Comparison of ENCODE assay signal across 8 cellular contexts in the genomic region with DNA sequence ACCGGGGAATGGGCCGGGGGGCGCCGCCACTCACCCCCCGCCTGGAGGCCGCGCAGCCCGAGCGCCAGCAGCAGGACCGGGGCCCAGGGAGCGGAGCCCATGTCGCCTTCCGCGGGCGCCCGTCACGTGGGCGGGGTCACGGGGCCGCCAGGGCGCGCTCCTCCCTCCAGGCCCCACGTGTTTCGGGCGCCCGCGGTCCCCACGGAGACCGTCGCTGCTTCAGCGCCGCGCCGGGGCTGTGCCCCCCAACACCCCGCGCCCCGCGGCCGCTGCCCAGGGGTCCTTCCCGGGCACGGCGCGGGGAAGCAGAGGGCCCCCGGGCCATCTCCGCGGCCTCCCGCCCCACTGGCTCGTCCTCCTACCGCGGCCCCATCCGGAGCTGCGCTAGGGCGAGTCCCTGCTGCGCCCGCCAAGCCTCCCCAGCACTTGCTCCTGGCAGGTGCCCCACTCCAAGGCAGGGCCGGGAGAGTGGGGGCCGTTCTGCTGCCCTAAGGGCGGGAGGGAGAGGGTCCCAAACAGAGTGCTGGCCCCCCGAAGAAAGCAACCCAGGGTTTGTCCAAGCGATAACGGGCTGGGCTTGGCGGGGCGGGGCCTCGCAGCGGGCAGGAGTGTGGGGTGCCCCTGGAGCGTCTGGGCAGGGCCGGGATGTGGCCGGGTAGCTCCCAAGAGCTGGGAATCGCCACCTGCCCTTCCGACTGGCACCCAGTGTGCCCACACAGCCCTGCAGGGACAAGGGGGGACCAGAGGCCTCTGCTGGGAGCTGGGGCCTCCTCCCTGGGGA. TPM values are rescaled to one million over a fixed set of nuclear protein-coding genes. Genes with fewer than 3 reads are reported as not detected.
DNase-seq lines count a peak whose midpoint lies in the region; ATAC-seq and TF ChIP-seq lines count a peak whose summit lies in the region.

A gene (minus strand): TSS at position 121 of the 781 bp plus-strand sequence. CDS start 20 bp downstream, at position 101.

- H4K91ac ChIP-seq in neuronal stem cell (ENCODE audit: low read depth, low read length, poor library complexity) = peak within 1 kb of the TSS; percentile 72

- peak within 1 kb of the TSS; percentile 74 for H3K4me3 Mint-ChIP-seq in activated T-helper 2 cell treated with anti-CD3 and anti-CD28 coated beads, Interferon-gamma antibody, Interleukin-2, Interleukin-4, amounts not matched to agents 10 μg/mL and 5 μg/mL and 100 μg/mL, durations not matched to agents 14 hours and 24 hours and 36 hours (ENCODE audit: low read depth)

- in situ Hi-C loops in Panc1 (cut with HindIII; ENCODE audit: low pct_unique_long_range_greater_than_20kb, low sequenced_read_pairs) = no loop called here

- no peak within 1 kb of the TSS for H4K8ac ChIP-seq in neuronal stem cell (ENCODE audit: low read depth, low read length)

- peak within 1 kb of the TSS; percentile 81 for H3K9ac ChIP-seq in neuronal stem cell (ENCODE audit: low read depth, low read length, poor library complexity)

- no CpG with 5 or more reads among the region's 70 CpGs for WGBS in neuronal stem cell (ENCODE audit: extremely low coverage in 2 of 2, insufficient read length in 2 of 2, insufficient replicate concordance in 1 of 2), 2 donors

- H3K27me3 Mint-ChIP-seq in activated T-helper 2 cell treated with anti-CD3 and anti-CD28 coated beads, Interferon-gamma antibody, Interleukin-2, Interleukin-4, amounts not matched to agents 10 μg/mL and 5 μg/mL and 100 μg/mL, durations not matched to agents 14 hours and 24 hours and 36 hours (ENCODE audit: low read depth) = no peaks in the 10 kb centered on the region

- H3K23ac ChIP-seq in neuronal stem cell (ENCODE audit: low read depth, low read length, poor library complexity) = peak within 1 kb of the TSS; percentile 96

- CTCF ChIA-PET in Panc1 (lab: Charles Lee) = interaction anchor here (0.5 to 0.8 kb wide), 3 partner anchors 61 to 121 kb away, joined by 3 to 4 read pairs (median 4); no protein-coding TSS in a partner anchor

- POLR2A ChIA-PET in Panc1 (lab: Charles Lee) = interaction anchor here (0.6 to 0.7 kb wide), 2 partner anchors 86 to 122 kb away, joined by 4 read pairs; a partner anchor contains a TSS

- H2AFZ ChIP-seq in ACC112 (ENCODE audit: low read length, unreplicated experiment) = peak within 1 kb of the TSS; percentile 79
- peak within 1 kb of the TSS; percentile 86 for H2AFZ ChIP-seq in neuronal stem cell (ENCODE audit: low read length)

- H3K79me1 ChIP-seq in neuronal stem cell (ENCODE audit: low read depth, low read length) = no peaks in the 10 kb centered on the region

- peaks cover 5% of the 10 kb centered on the region for H3K4me1 Mint-ChIP-seq in activated T-helper 2 cell treated with anti-CD3 and anti-CD28 coated beads, Interferon-gamma antibody, Interleukin-2, Interleukin-4, amounts not matched to agents 10 μg/mL and 5 μg/mL and 100 μg/mL, durations not matched to agents 14 hours and 24 hours and 36 hours (ENCODE audit: low read depth)

- DNase-seq in Panc1 (ENCODE audit: low read depth, low spot score) (no peak), fibroblast of villous mesenchyme (ENCODE audit: low read depth) (peak; percentile 51), neuronal stem cell (ENCODE audit: low spot score) (no peak), stromal cell of bone marrow (ENCODE audit: low read depth) (peak; percentile 33)
- peak; percentile 78 for DNase-seq in activated T-helper 2 cell treated with anti-CD3 and anti-CD28 coated beads, Interferon-gamma antibody, Interleukin-2, Interleukin-4, amounts not matched to agents 10 μg/mL and 5 μg/mL and 100 μg/mL, durations not matched to agents 14 hours and 24 hours and 36 hours (ENCODE audit: low spot score)

- intact Hi-C loops in Panc1 (cut with micrococcal nuclease; ENCODE audit: unreplicated experiment) = loop anchor here (5.0 kb wide), 1 partner anchor 112 kb away; a partner anchor contains a TSS
- intact Hi-C loops in activated T-helper 2 cell treated with anti-CD3 and anti-CD28 coated beads, Interferon-gamma antibody, Interleukin-2, Interleukin-4, amounts not matched to agents 10 μg/mL and 5 μg/mL and 100 μg/mL, durations not matched to agents 14 hours and 24 hours and 36 hours (cut with micrococcal nuclease) = loop anchor here (2.0 kb wide), 2 partner anchors 20 to 28 kb away; a partner anchor contains a TSS

- no peaks in the 10 kb centered on the region for H3K4me1 ChIP-seq in ACC112 (ENCODE audit: control insufficient read depth, insufficient read depth, low read length, unreplicated experiment)
- H3K4me1 ChIP-seq in Panc1 (ENCODE audit: control insufficient read depth, insufficient read depth, low read length) = no peaks in the 10 kb centered on the region
- peaks cover 0 to 14% of the 10 kb centered on the region in 2 donors for H3K4me1 ChIP-seq in neuronal stem cell (ENCODE audit: control insufficient read depth in 2 of 2, insufficient read depth in 1 of 2, low read depth in 1 of 2, low read length in 2 of 2)

- peak within 1 kb of the TSS; percentile 53 for H2BK5ac ChIP-seq in neuronal stem cell (ENCODE audit: low read length)

- H3K27ac ChIP-seq in ACC112 (ENCODE audit: low read depth, low read length) (no peak within 1 kb of the TSS), Panc1 (ENCODE audit: low read length) (peak within 1 kb of the TSS; percentile 61; the same call in 1 of the 2 replicates), neuronal stem cell (replicated peaks; ENCODE audit: low read length) (no peak within 1 kb of the TSS)

- H3K4ac ChIP-seq in neuronal stem cell (ENCODE audit: low read length) = peak within 1 kb of the TSS; percentile 89

- peaks cover 15% of the 10 kb centered on the region for H3K36me3 Mint-ChIP-seq in activated T-helper 2 cell treated with anti-CD3 and anti-CD28 coated beads, Interferon-gamma antibody, Interleukin-2, Interleukin-4, amounts not matched to agents 10 μg/mL and 5 μg/mL and 100 μg/mL, durations not matched to agents 14 hours and 24 hours and 36 hours (ENCODE audit: low read depth)

- H3K27ac Mint-ChIP-seq in activated T-helper 2 cell treated with anti-CD3 and anti-CD28 coated beads, Interferon-gamma antibody, Interleukin-2, Interleukin-4, amounts not matched to agents 10 μg/mL and 5 μg/mL and 100 μg/mL, durations not matched to agents 14 hours and 24 hours and 36 hours = peak within 1 kb of the TSS; percentile 60

- peaks cover 3% of the 10 kb centered on the region; the same call in 1 of the 2 replicates for H3K36me3 ChIP-seq in ACC112 (ENCODE audit: insufficient read depth, low read length)
- no peaks in the 10 kb centered on the region for H3K36me3 ChIP-seq in Panc1 (ENCODE audit: control insufficient read depth, insufficient read depth, low read length)
- peaks cover 3% of the 10 kb centered on the region in 2 donors for H3K36me3 ChIP-seq in neuronal stem cell (replicated peaks in 1 of 2; ENCODE audit: control insufficient read depth in 2 of 2, insufficient read depth in 2 of 2, low read length in 2 of 2)

- H2BK120ac ChIP-seq in neuronal stem cell (ENCODE audit: low read depth, low read length) = peak within 1 kb of the TSS; percentile 3

- H2BK15ac ChIP-seq in neuronal stem cell (ENCODE audit: low read length) = peak within 1 kb of the TSS; percentile 74

- peak within 1 kb of the TSS; percentile 97 for H2AK5ac ChIP-seq in neuronal stem cell (ENCODE audit: low read depth, low read length)

- H3K27me3 ChIP-seq in ACC112 (ENCODE audit: insufficient read depth, low read length) (no peaks in the 10 kb centered on the region), Panc1 (ENCODE audit: control insufficient read depth, insufficient read depth, low read length) (no peaks in the 10 kb centered on the region), neuronal stem cell (ENCODE audit: control insufficient read depth in 3 of 3, insufficient read depth in 3 of 3, low read depth in 1 of 3, low read length in 3 of 3) (peaks cover 0 to 34% (median 5%) of the 10 kb centered on the region in 3 experiments)

- H3K79me2 ChIP-seq in ACC112 (ENCODE audit: control insufficient read depth, insufficient read depth, low read length, unreplicated experiment) = peaks cover 5% of the 10 kb centered on the region

- ATAC-seq in GM18858 (IDR thresholded peaks at IDR 0.05; ENCODE audit: unreplicated experiment) = peak; percentile 58
- ATAC-seq in HG03196 (IDR thresholded peaks at IDR 0.05; ENCODE audit: unreplicated experiment) = peak; percentile 57
- ATAC-seq in Panc1 = peak; percentile 89

- no peak within 1 kb of the TSS for H2BK12ac ChIP-seq in neuronal stem cell (ENCODE audit: low read length)

- H3K9me3 Mint-ChIP-seq in activated T-helper 2 cell treated with anti-CD3 and anti-CD28 coated beads, Interferon-gamma antibody, Interleukin-2, Interleukin-4, amounts not matched to agents 10 μg/mL and 5 μg/mL and 100 μg/mL, durations not matched to agents 14 hours and 24 hours and 36 hours = no peaks in the 10 kb centered on the region

- TF ChIP-seq CTCF in Panc1 (IDR thresholded peaks at IDR 0.05) (no peak), fibroblast of villous mesenchyme (IDR thresholded peaks at IDR 0.05; ENCODE audit: insufficient read depth, low read depth, low read length) (no peak)

- H3K4me3 ChIP-seq in ACC112 (ENCODE audit: low read depth, low read length) (peak within 1 kb of the TSS; percentile 76), Panc1 (ENCODE audit: low read depth in 2 of 2, low read length in 2 of 2) (peak within 1 kb of the TSS; percentile 45 to 56), fibroblast of villous mesenchyme (ENCODE audit: low read depth, low read length) (peak within 1 kb of the TSS; percentile 63), neuronal stem cell (ENCODE audit: low read length in 2 of 2) (peak within 1 kb of the TSS in 1 of 2 donors; percentile 73)

- peak within 1 kb of the TSS; percentile 77 for H3K4me2 ChIP-seq in neuronal stem cell (ENCODE audit: insufficient read depth, low read length, poor library complexity, severe bottlenecking)

- BruUV-seq in Panc1 (replicated peaks; lab: Mats Ljungman, UMichigan) = no TSS peak

- no peaks in the 10 kb centered on the region for H3K9me3 ChIP-seq in Panc1 (ENCODE audit: control insufficient read depth, insufficient read depth, low read depth, low read length)
- H3K9me3 ChIP-seq in neuronal stem cell (replicated peaks in 1 of 2; ENCODE audit: control insufficient read depth in 2 of 2, insufficient read depth in 1 of 2, low read depth in 1 of 2, low read length in 2 of 2) = no peaks in the 10 kb centered on the region

- H3K18ac ChIP-seq in neuronal stem cell (ENCODE audit: low read length) = peak within 1 kb of the TSS; percentile 94

- peak within 1 kb of the TSS; percentile 90 for H3K14ac ChIP-seq in neuronal stem cell (ENCODE audit: low read length)

RNA-seq across cellular contexts. Expression of the gene that starts here (rescaled TPM):
- total RNA-seq in Panc1 (2021; ENCODE audit: unreplicated experiment) (236 TPM), fibroblast of villous mesenchyme (41.5 and 44.8 TPM in 2 replicates)
- 290 TPM for polyA plus RNA-seq in Panc1 (2012; ENCODE audit: insufficient read length)
- total RNA-seq in activated T-helper 2 cell treated with anti-CD3 and anti-CD28 coated beads, Interferon-gamma antibody, Interleukin-2, Interleukin-4, amounts not matched to agents 10 μg/mL and 5 μg/mL and 100 μg/mL, durations not matched to agents 14 hours and 24 hours and 36 hours = 318 and 321 TPM in 2 replicates
- polyA plus RNA-seq in neuronal stem cell (2013, experiment 1 of 2) = 34.8 TPM
- 32.9 TPM for polyA plus RNA-seq in neuronal stem cell (2013, experiment 2 of 2)

Comparison
In these comparisons a context has a peak if more than half of its experiments do, and no peak if none do; other contexts are left out.
1. DNase-seq: peak in activated T-helper 2 cell treated with anti-CD3 and anti-CD28 coated beads, Interferon-gamma antibody, Interleukin-2, Interleukin-4, amounts not matched to agents 10 μg/mL and 5 μg/mL and 100 μg/mL, durations not matched to agents 14 hours and 24 hours and 36 hours (single experiment), fibroblast of villous mesenchyme (single experiment) and stromal cell of bone marrow (single experiment); none in Panc1 (single experiment) and neuronal stem cell (single experiment).
2. Peak in every context shown above with its lines, with median percentiles within 50 percentile points of each other: ATAC-seq.